In genomic region chr1:163085904-163086268, GRCh38 we compare ENCODE assay signal across 20 cellular contexts. TPM values are rescaled to one million over a fixed set of nuclear protein-coding genes. Genes with fewer than 3 reads are reported as not detected.
A peak's percentile ranks its signal among the peaks of the same experiment; 100 is the strongest.
DNase-seq lines count a peak whose midpoint lies in the region; ATAC-seq and TF ChIP-seq lines count a peak whose summit lies in the region.
"Had no signal": no experiment of that assay in that cellular context is flagged by ENCODE, and none has a peak within 500 bp of the region (broad histone marks: within the 10 kb centered on the region; RNA-seq: fewer than 3 reads in every experiment).

No MANE protein-coding gene starts in this region.

- no peak overlapping the region for H3K14ac ChIP-seq in mesenchymal stem cell (ENCODE audit: low read length in 2 of 2)

- no peak overlapping the region for H2BK12ac ChIP-seq in mesenchymal stem cell (ENCODE audit: low read length in 2 of 2)

- H3K36me3 ChIP-seq in esophagus muscularis mucosa (no peaks in the 10 kb centered on the region), mesenchymal stem cell (ENCODE audit: control insufficient read depth in 1 of 2, insufficient read depth in 2 of 2, low read depth in 1 of 2, low read length in 2 of 2) (no peaks in the 10 kb centered on the region)
- H3K36me3 ChIP-seq: BLaER1 had no signal

- no peaks in the 10 kb centered on the region for H3K79me1 ChIP-seq in mesenchymal stem cell (replicated peaks; ENCODE audit: low read length, poor library complexity, severe bottlenecking)

- TF ChIP-seq CTCF in AG10803 (conservative IDR thresholded peaks at IDR 0.05; ENCODE audit: low read length) (no peak), esophagus muscularis mucosa (IDR thresholded peaks at IDR 0.05) (no peak)

- H3K4me2 ChIP-seq in mesenchymal stem cell (ENCODE audit: low read length, poor library complexity, severe bottlenecking): no peak overlapping the region
- H3K4me2 ChIP-seq: A549, BLaER1 had no signal

- no peak overlapping the region for H4K91ac ChIP-seq in mesenchymal stem cell (ENCODE audit: low read length)

- intact Hi-C loops in esophagus muscularis mucosa (cut with DNase I): no loop called here

- no peak overlapping the region for H2BK120ac ChIP-seq in mesenchymal stem cell (ENCODE audit: low read depth, low read length)

- no peak overlapping the region for H2BK15ac ChIP-seq in mesenchymal stem cell (ENCODE audit: low read depth, poor library complexity, severe bottlenecking)

- ATAC-seq in GM18870 (IDR thresholded peaks at IDR 0.05; ENCODE audit: unreplicated experiment): no peak
- ATAC-seq: A549, WTC11 had no signal

- TF ChIP-seq EP300 in esophagus muscularis mucosa (IDR thresholded peaks at IDR 0.05): no peak

- 44% methylated on average over 2 of the region's 2 CpGs for WGBS in esophagus muscularis mucosa
- WGBS in mesenchymal stem cell: 36% methylated on average over 1 of the region's 2 CpGs

- TF ChIP-seq POLR2A in esophagus muscularis mucosa (IDR thresholded peaks at IDR 0.05; ENCODE audit: low read depth): no peak

- no peak overlapping the region for H3K4me3 ChIP-seq in AG10803 (ENCODE audit: low read length)
- H3K4me3 ChIP-seq in esophagus muscularis mucosa: no peak overlapping the region
- no peak overlapping the region for H3K4me3 ChIP-seq in mesenchymal stem cell (ENCODE audit: insufficient read depth in 1 of 2, low read depth in 1 of 2, low read length in 2 of 2)
- H3K4me3 ChIP-seq: A549, BLaER1, skin epidermis had no signal

- no peaks in the 10 kb centered on the region for H3K9me3 ChIP-seq in esophagus muscularis mucosa
- H3K9me3 ChIP-seq in mesenchymal stem cell (ENCODE audit: control insufficient read depth, low read length): no peaks in the 10 kb centered on the region
- H3K9me3 ChIP-seq: A549, BLaER1 had no signal

- DNase-seq in AG10803 (ENCODE audit: low read depth): peak; percentile 55
- DNase-seq in M059J (ENCODE audit: low read depth): peak; percentile 62
- no peak for DNase-seq in esophagus muscularis mucosa (ENCODE audit: extremely low spot score)
- peak; percentile 47 for DNase-seq in mesenchymal stem cell
- no peak for DNase-seq in hepatic stellate cell (ENCODE audit: low spot score)
- DNase-seq in activated T-cell treated with anti-CD3 and anti-CD28 coated beads, Interleukin-2, amount 50 U/mL, for 1 hour: no peak
- DNase-seq in NCI-H1048 (lab: John Stamatoyannopoulos, UW): no peak
- DNase-seq: activated naive CD8-positive, alpha-beta T cell treated with anti-CD3 and anti-CD28 coated beads for 36 hours; DND-41; effector CD4-positive, alpha-beta T cell; erythroblast; NCI-H446; OCI-M1; Right ventricle myocardium superior; T-helper 9 cell had no signal

- H2BK5ac ChIP-seq in mesenchymal stem cell (ENCODE audit: low read depth, low read length, poor library complexity, severe bottlenecking): no peak overlapping the region

- peak overlapping the region; percentile 78 for H3K9ac ChIP-seq in mesenchymal stem cell (ENCODE audit: low read length)
- H3K9ac ChIP-seq: BLaER1 had no signal

- H2AK5ac ChIP-seq in mesenchymal stem cell (ENCODE audit: low read length, severe bottlenecking): no peak overlapping the region

- H3K27me3 ChIP-seq in esophagus muscularis mucosa: no peaks in the 10 kb centered on the region
- no peaks in the 10 kb centered on the region for H3K27me3 ChIP-seq in mesenchymal stem cell (ENCODE audit: control insufficient read depth in 1 of 2, insufficient read depth in 1 of 2, low read length in 2 of 2)
- H3K27me3 ChIP-seq: BLaER1 had no signal

- H4K8ac ChIP-seq in mesenchymal stem cell (ENCODE audit: low read length): no peak overlapping the region

- H3K4me1 ChIP-seq in esophagus muscularis mucosa: peaks cover 3 to 26% (median 20%) of the 10 kb centered on the region in 4 donors
- no peaks in the 10 kb centered on the region for H3K4me1 ChIP-seq in mesenchymal stem cell (ENCODE audit: control insufficient read depth, insufficient read depth, low read depth, low read length)
- H3K4me1 ChIP-seq: A549, BLaER1 had no signal

- H2AFZ ChIP-seq in mesenchymal stem cell (ENCODE audit: low read depth, low read length): no peak overlapping the region

- no peak overlapping the region for H3K18ac ChIP-seq in mesenchymal stem cell (ENCODE audit: low read depth in 1 of 2, low read length in 2 of 2)

- H3K27ac ChIP-seq in esophagus muscularis mucosa (replicated peaks in 1 of 4): peak overlapping the region; percentile 52 to 74 (median 62)
- H3K27ac ChIP-seq in mesenchymal stem cell (ENCODE audit: low read length, poor library complexity, severe bottlenecking): no peak overlapping the region
- H3K27ac ChIP-seq: A549, BLaER1 had no signal

- no peak overlapping the region for H3K23ac ChIP-seq in mesenchymal stem cell (ENCODE audit: low read length in 2 of 2)

- H3K4ac ChIP-seq in mesenchymal stem cell (ENCODE audit: low read depth in 1 of 2, low read length in 2 of 2): no peak overlapping the region

RNA-seq across cellular contexts. Expression of gene RGS4, which starts 16.7 kb away (rescaled TPM):
- 80.4 and 84.8 TPM in 2 replicates for total RNA-seq in M059J (2014; rRNA removed; shearing (Covaris generic))
- 10 to 100 TPM; 15.8 to 39.9 (median 24.0) TPM for total RNA-seq in esophagus muscularis mucosa
- polyA plus RNA-seq in mesenchymal stem cell (2013, experiment 1 of 2): 15.6 TPM
- polyA plus RNA-seq in mesenchymal stem cell (2013, experiment 2 of 2): 14.8 TPM
- total RNA-seq: activated naive CD8-positive, alpha-beta T cell treated with anti-CD3 and anti-CD28 coated beads for 36 hours had no signal

Comparison
In these comparisons a context has a peak if more than half of its experiments do, and no peak if none do; other contexts are left out.
1. DNase-seq: peak in AG10803 (single experiment), M059J (single experiment) and mesenchymal stem cell (single experiment); none in esophagus muscularis mucosa (single experiment), hepatic stellate cell (single experiment), activated T-cell treated with anti-CD3 and anti-CD28 coated beads, Interleukin-2, amount 50 U/mL, for 1 hour (single experiment) and NCI-H1048 (single experiment).